In genomic region chr18:75249192-75249551, GRCh38 we compare ENCODE assay signal across 14 cellular contexts. TPM values are rescaled to one million over a fixed set of nuclear protein-coding genes. Genes with fewer than 3 reads are reported as not detected.
DNase-seq lines count a peak whose midpoint lies in the region; ATAC-seq and TF ChIP-seq lines count a peak whose summit lies in the region.
"Had no signal": no experiment of that assay in that cellular context is flagged by ENCODE, and none has a peak within 500 bp of the region (broad histone marks: within the 10 kb centered on the region; RNA-seq: fewer than 3 reads in every experiment).

No MANE protein-coding gene starts in this region.

- no peaks in the 10 kb centered on the region for H3K27me3 ChIP-seq in MM.1S (replicated peaks; ENCODE audit: insufficient read depth, low read length)
- H3K27me3 ChIP-seq: BE2C had no signal

- H3K79me2 ChIP-seq in MM.1S (ENCODE audit: low read length) = peaks cover 41% of the 10 kb centered on the region

- no peaks in the 10 kb centered on the region for H3K27me3 Mint-ChIP-seq in stimulated activated naive CD8-positive, alpha-beta T cell treated with anti-CD3 and anti-CD28 coated beads, Interleukin-15, amount 100 ng/mL, for 72 hours
- H3K27me3 Mint-ChIP-seq in dendritic cell treated with granulocyte-macrophage colony-stimulating factor and Interleukin-4, amounts not matched to agents 40 ng/mL and 50 ng/mL, for 4 days = no peaks in the 10 kb centered on the region

- H3K9me3 ChIP-seq in MM.1S (replicated peaks; ENCODE audit: insufficient read depth, low read length) = no peaks in the 10 kb centered on the region
- H3K9me3 ChIP-seq: BE2C had no signal

- H4K20me1 ChIP-seq in MM.1S (ENCODE audit: insufficient read depth, low read length) = no peaks in the 10 kb centered on the region

- no peaks in the 10 kb centered on the region for H3K36me3 ChIP-seq in MM.1S (replicated peaks; ENCODE audit: insufficient read depth, low read length)
- H3K36me3 ChIP-seq: BE2C had no signal

- H3K4me2 ChIP-seq in MM.1S (ENCODE audit: low read depth, low read length) = no peak overlapping the region
- H3K4me2 ChIP-seq: PC-9 had no signal

- H3K9ac ChIP-seq in MM.1S (ENCODE audit: low read length) = no peak overlapping the region

- no peaks in the 10 kb centered on the region for H3K4me1 ChIP-seq in MM.1S (ENCODE audit: low read length)

- ATAC-seq in stimulated activated naive CD8-positive, alpha-beta T cell treated with anti-CD3 and anti-CD28 coated beads, Interleukin-15, amount 100 ng/mL, for 72 hours = peak; percentile 64
- no peak for ATAC-seq in stimulated activated naive CD8-positive, alpha-beta T cell treated with anti-CD3 and anti-CD28 coated beads, Interleukin-15, Interleukin-2, amounts not matched to agents 100 U/mL and 50 U/mL, for 24 hours
- ATAC-seq in sciatic nerve = peak; percentile 3

- peaks cover 74% of the 10 kb centered on the region for H3K4me1 Mint-ChIP-seq in stimulated activated naive CD8-positive, alpha-beta T cell treated with anti-CD3 and anti-CD28 coated beads, Interleukin-15, amount 100 ng/mL, for 72 hours
- peaks cover 43% of the 10 kb centered on the region for H3K4me1 Mint-ChIP-seq in dendritic cell treated with granulocyte-macrophage colony-stimulating factor and Interleukin-4, amounts not matched to agents 40 ng/mL and 50 ng/mL, for 4 days (ENCODE audit: low read depth)

- H3K27ac Mint-ChIP-seq in stimulated activated naive CD8-positive, alpha-beta T cell treated with anti-CD3 and anti-CD28 coated beads, Interleukin-15, amount 100 ng/mL, for 72 hours = peak overlapping the region in 1 of 2 donors; percentile 91
- H3K27ac Mint-ChIP-seq in dendritic cell treated with granulocyte-macrophage colony-stimulating factor and Interleukin-4, amounts not matched to agents 40 ng/mL and 50 ng/mL, for 4 days = peak overlapping the region; percentile 50
- H3K27ac Mint-ChIP-seq: endodermal cell had no signal

- H3F3A ChIP-seq in MM.1S (ENCODE audit: insufficient read depth, low read length) = no peaks in the 10 kb centered on the region

- peaks cover 0 to 8% of the 10 kb centered on the region in 2 donors for H3K9me3 Mint-ChIP-seq in stimulated activated naive CD8-positive, alpha-beta T cell treated with anti-CD3 and anti-CD28 coated beads, Interleukin-15, amount 100 ng/mL, for 72 hours
- H3K9me3 Mint-ChIP-seq in dendritic cell treated with granulocyte-macrophage colony-stimulating factor and Interleukin-4, amounts not matched to agents 40 ng/mL and 50 ng/mL, for 4 days = peaks cover 9% of the 10 kb centered on the region
- H3K9me3 Mint-ChIP-seq: endodermal cell had no signal

- DNase-seq in stimulated activated naive CD8-positive, alpha-beta T cell treated with anti-CD3 and anti-CD28 coated beads, Interleukin-15, amount 100 ng/mL, for 72 hours = no peak
- no peak for DNase-seq in stimulated activated naive CD8-positive, alpha-beta T cell treated with anti-CD3 and anti-CD28 coated beads, Interleukin-15, Interleukin-2, amounts not matched to agents 100 U/mL and 50 U/mL, for 24 hours
- no peak for DNase-seq in sciatic nerve (ENCODE audit: low spot score)
- no peak for DNase-seq in MM.1S
- no peak for DNase-seq in RPMI8226
- DNase-seq in DMS153 treated with DMSO at 0.1 percent for 48 hours (lab: John Stamatoyannopoulos, UW; ENCODE audit: unreplicated experiment) = no peak
- DNase-seq in ACHN = no peak
- DNase-seq: BE2C, endodermal cell, GF-D8, midbrain, NCI-H2227 treated with DMSO at 0.1 percent for 48 hours, PC-9 had no signal

- in situ Hi-C loops in ACHN (cut with HindIII; ENCODE audit: low pct_ligation_motif_present, low pct_unique_long_range_greater_than_20kb, low sequenced_read_pairs) = no loop called here

- H3K4me3 ChIP-seq in MM.1S (ENCODE audit: low read length) = no peak overlapping the region
- H3K4me3 ChIP-seq: PC-9 had no signal

- no peak for TF ChIP-seq CTCF in MM.1S (IDR thresholded peaks at IDR 0.05; ENCODE audit: low read length)

- no peak overlapping the region for H3K4me3 Mint-ChIP-seq in stimulated activated naive CD8-positive, alpha-beta T cell treated with anti-CD3 and anti-CD28 coated beads, Interleukin-15, amount 100 ng/mL, for 72 hours
- H3K4me3 Mint-ChIP-seq in dendritic cell treated with granulocyte-macrophage colony-stimulating factor and Interleukin-4, amounts not matched to agents 40 ng/mL and 50 ng/mL, for 4 days = no peak overlapping the region
- H3K4me3 Mint-ChIP-seq: endodermal cell had no signal

- H3K9me2 ChIP-seq in MM.1S (replicated peaks; ENCODE audit: insufficient read depth, low read length) = no peaks in the 10 kb centered on the region

- H3K36me3 Mint-ChIP-seq in dendritic cell treated with granulocyte-macrophage colony-stimulating factor and Interleukin-4, amounts not matched to agents 40 ng/mL and 50 ng/mL, for 4 days (ENCODE audit: low read depth) = no peaks in the 10 kb centered on the region

- no peak overlapping the region for H3K27ac ChIP-seq in MM.1S (ENCODE audit: low read length)
- H3K27ac ChIP-seq: PC-9 had no signal

- intact Hi-C loops in dendritic cell treated with granulocyte-macrophage colony-stimulating factor and Interleukin-4, amounts not matched to agents 40 ng/mL and 50 ng/mL, for 4 days (cut with micrococcal nuclease) = no loop called here
- intact Hi-C loops in sciatic nerve (cut with DNase I) = no loop called here

- no peak overlapping the region for H2AFZ ChIP-seq in MM.1S (ENCODE audit: low read length)
- H2AFZ ChIP-seq: PC-9 had no signal

RNA-seq across cellular contexts. Expression of gene TSHZ1, which starts 38.6 kb away (rescaled TPM):
- total RNA-seq in sciatic nerve = 25.4 TPM

RNA-seq across cellular contexts. Expression of gene PTGR3, which starts 40.2 kb away (rescaled TPM):
- 31.6 TPM for total RNA-seq in sciatic nerve
